ENCODE assay signal across 11 cellular contexts in genomic region chr16:89318871-89319627, GRCh38.
DNase-seq lines count a peak whose midpoint lies in the region; ATAC-seq and TF ChIP-seq lines count a peak whose summit lies in the region.
"Had no signal": no experiment of that assay in that cellular context is flagged by ENCODE, and none has a peak within 500 bp of the region (broad histone marks: within the 10 kb centered on the region; RNA-seq: fewer than 3 reads in every experiment).

No MANE protein-coding gene starts in this region.

- CTCF ChIA-PET in CD4-positive, alpha-beta T cell (lab: Charles Lee), result no interaction called here
- CTCF ChIA-PET in PC-9 (lab: Charles Lee), result no interaction called here

- H3K79me2 ChIP-seq in PC-9 (ENCODE audit: low read depth), result peaks cover 97% of the 10 kb centered on the region

- H3K4me1 ChIP-seq in PC-9 (replicated peaks; ENCODE audit: insufficient read depth) (peaks cover 98% of the 10 kb centered on the region), endodermal cell (ENCODE audit: control insufficient read depth, insufficient read depth, low read length) (peaks cover 23% of the 10 kb centered on the region)

- DNase-seq in CD4-positive, alpha-beta T cell, result no peak
- DNase-seq in PC-9, result no peak
- DNase-seq in endodermal cell, result no peak
- peak; percentile 51 for DNase-seq in natural killer cell treated with Interleukin-12 subunit alpha and Interleukin-12 subunit beta and Interleukin-15 and Interleukin-18, amount 100 ng/mL, for 72 hours (ENCODE audit: low spot score)
- no peak for DNase-seq in LoVo (ENCODE audit: low spot score)
- no peak for DNase-seq in NCI-H345 treated with DMSO at 0.1 percent for 48 hours (lab: John Stamatoyannopoulos, UW; ENCODE audit: unreplicated experiment)
- DNase-seq: activated B cell treated with CpG ODN at 0.5 μM for 24 hours, NCI-H1092 treated with DMSO at 0.1 percent for 48 hours, retina had no signal

- 95 to 98% methylated on average over 21 to 28 of the region's 28 CpGs for WGBS in endodermal cell (ENCODE audit: insufficient coverage in 1 of 2, insufficient read length in 1 of 2), 2 experiments

- H3K9ac ChIP-seq in endodermal cell (ENCODE audit: extremely low read depth, low read length, poor library complexity, severe bottlenecking), result no peak overlapping the region

- peak overlapping the region; percentile 70 for H3K4me3 Mint-ChIP-seq in CD4-positive, alpha-beta T cell
- H3K4me3 Mint-ChIP-seq in endodermal cell, result no peak overlapping the region
- peak overlapping the region; percentile 83 for H3K4me3 Mint-ChIP-seq in natural killer cell treated with Interleukin-12 subunit alpha and Interleukin-12 subunit beta and Interleukin-15 and Interleukin-18, amount 100 ng/mL, for 72 hours

- no peaks in the 10 kb centered on the region for H3K9me3 ChIP-seq in CD4-positive, alpha-beta T cell (ENCODE audit: control insufficient read depth, low read length)
- H3K9me3 ChIP-seq in PC-9 (ENCODE audit: insufficient read depth, low read depth) (no peaks in the 10 kb centered on the region), endodermal cell (ENCODE audit: control insufficient read depth, low read length) (no peaks in the 10 kb centered on the region)

- H3F3A ChIP-seq in PC-9 (ENCODE audit: insufficient read depth, low read depth), result peaks cover 91% of the 10 kb centered on the region

- H3K36me3 Mint-ChIP-seq in CD4-positive, alpha-beta T cell (ENCODE audit: low read depth), result peaks cover 31% of the 10 kb centered on the region
- H3K36me3 Mint-ChIP-seq in endodermal cell (ENCODE audit: low read depth), result peaks cover 6% of the 10 kb centered on the region
- no peaks in the 10 kb centered on the region for H3K36me3 Mint-ChIP-seq in natural killer cell treated with Interleukin-12 subunit alpha and Interleukin-12 subunit beta and Interleukin-15 and Interleukin-18, amount 100 ng/mL, for 72 hours

- H3K27ac Mint-ChIP-seq in CD4-positive, alpha-beta T cell, result peak overlapping the region; percentile 98
- H3K27ac Mint-ChIP-seq in endodermal cell, result peak overlapping the region; percentile 5
- peak overlapping the region; percentile 93 to 95 for H3K27ac Mint-ChIP-seq in natural killer cell treated with Interleukin-12 subunit alpha and Interleukin-12 subunit beta and Interleukin-15 and Interleukin-18, amount 100 ng/mL, for 72 hours
- H3K27ac Mint-ChIP-seq: activated B cell treated with CpG ODN at 0.5 μM for 24 hours had no signal

- H3K27me3 ChIP-seq in CD4-positive, alpha-beta T cell (ENCODE audit: control insufficient read depth, insufficient read depth, low read length), result no peaks in the 10 kb centered on the region
- H3K27me3 ChIP-seq in PC-9 (ENCODE audit: insufficient read depth, low read depth), result no peaks in the 10 kb centered on the region
- no peaks in the 10 kb centered on the region for H3K27me3 ChIP-seq in endodermal cell (ENCODE audit: control insufficient read depth, insufficient read depth, low read length, poor library complexity, severe bottlenecking)

- peak overlapping the region; percentile 57; the same call in 1 of the 2 replicates for H3K4me3 ChIP-seq in PC-9
- no peak overlapping the region for H3K4me3 ChIP-seq in endodermal cell (ENCODE audit: low read length)

- peak overlapping the region; percentile 88 for H3K4me2 ChIP-seq in PC-9

- peaks cover 91% of the 10 kb centered on the region for H3K4me1 Mint-ChIP-seq in CD4-positive, alpha-beta T cell (ENCODE audit: low read depth)
- peaks cover 69% of the 10 kb centered on the region for H3K4me1 Mint-ChIP-seq in endodermal cell
- H3K4me1 Mint-ChIP-seq in natural killer cell treated with Interleukin-12 subunit alpha and Interleukin-12 subunit beta and Interleukin-15 and Interleukin-18, amount 100 ng/mL, for 72 hours (ENCODE audit: low read depth in 2 of 2), result peaks cover 80 to 91% of the 10 kb centered on the region in 2 donors

- no peak for TF ChIP-seq CTCF in CD4-positive, alpha-beta T cell (IDR thresholded peaks at IDR 0.05)
- TF ChIP-seq CTCF in PC-9 (conservative IDR thresholded peaks at IDR 0.05), result no peak
- TF ChIP-seq CTCF in endodermal cell (conservative IDR thresholded peaks at IDR 0.05), result no peak

- POLR2A ChIA-PET in CD4-positive, alpha-beta T cell (lab: Charles Lee), result interaction anchor here (0.7 kb wide), 1 partner anchor 79 kb away, joined by 3 read pairs; no protein-coding TSS in a partner anchor
- POLR2A ChIA-PET in PC-9 (lab: Charles Lee; ENCODE audit: unreplicated experiment), result no interaction called here

- no peak overlapping the region for H3K27ac ChIP-seq in CD4-positive, alpha-beta T cell (ENCODE audit: low read depth, low read length)
- H3K27ac ChIP-seq in PC-9 (peak overlapping the region; percentile 80), endodermal cell (ENCODE audit: low read depth, low read length) (no peak overlapping the region)

- ATAC-seq in CD4-positive, alpha-beta T cell (ENCODE audit: poor library complexity), result no peak
- no peak for ATAC-seq in natural killer cell treated with Interleukin-12 subunit alpha and Interleukin-12 subunit beta and Interleukin-15 and Interleukin-18, amount 100 ng/mL, for 72 hours
- ATAC-seq in GM19351 (IDR thresholded peaks at IDR 0.05; ENCODE audit: unreplicated experiment) (no peak), HG02852 (IDR thresholded peaks at IDR 0.05; ENCODE audit: unreplicated experiment) (no peak)

- H2AFZ ChIP-seq in PC-9, result no peak overlapping the region

- intact Hi-C loops in CD4-positive, alpha-beta T cell (cut with DNase I, micrococcal nuclease), result loop anchor here in 1 of 2 experiments (5.0 kb wide), 2 partner anchors 43 to 168 kb away; no protein-coding TSS in a partner anchor
- intact Hi-C loops in PC-9 (cut with micrococcal nuclease; ENCODE audit: unreplicated experiment), result no loop called here

- H3K36me3 ChIP-seq in PC-9 (ENCODE audit: low read depth), result peaks cover 13% of the 10 kb centered on the region; the same call in 1 of the 2 replicates
- H3K36me3 ChIP-seq in endodermal cell (ENCODE audit: control insufficient read depth, insufficient read depth, low read length), result peaks cover 19% of the 10 kb centered on the region

- no peaks in the 10 kb centered on the region for H3K9me3 Mint-ChIP-seq in CD4-positive, alpha-beta T cell
- no peaks in the 10 kb centered on the region for H3K9me3 Mint-ChIP-seq in endodermal cell
- H3K9me3 Mint-ChIP-seq in natural killer cell treated with Interleukin-12 subunit alpha and Interleukin-12 subunit beta and Interleukin-15 and Interleukin-18, amount 100 ng/mL, for 72 hours, result no peaks in the 10 kb centered on the region
- H3K9me3 Mint-ChIP-seq: activated B cell treated with CpG ODN at 0.5 μM for 24 hours had no signal

- no peaks in the 10 kb centered on the region for H3K9me2 ChIP-seq in PC-9 (ENCODE audit: insufficient read depth)

- no TSS peak for BruUV-seq in PC-9 (replicated peaks; lab: Mats Ljungman, UMichigan)

- peaks cover 89% of the 10 kb centered on the region for H4K20me1 ChIP-seq in PC-9 (ENCODE audit: insufficient read depth)

- H3K27me3 Mint-ChIP-seq in CD4-positive, alpha-beta T cell, result no peaks in the 10 kb centered on the region
- H3K27me3 Mint-ChIP-seq in endodermal cell (ENCODE audit: insufficient read depth), result no peaks in the 10 kb centered on the region
- no peaks in the 10 kb centered on the region for H3K27me3 Mint-ChIP-seq in natural killer cell treated with Interleukin-12 subunit alpha and Interleukin-12 subunit beta and Interleukin-15 and Interleukin-18, amount 100 ng/mL, for 72 hours
- H3K27me3 Mint-ChIP-seq: activated B cell treated with CpG ODN at 0.5 μM for 24 hours had no signal

Comparison
In these comparisons a context has a peak if more than half of its experiments do, and no peak if none do; other contexts are left out.
1. H3K27ac Mint-ChIP-seq: peak in every context shown above with its lines; median percentile 98 in CD4-positive, alpha-beta T cell; 94 in natural killer cell treated with Interleukin-12 subunit alpha and Interleukin-12 subunit beta and Interleukin-15 and Interleukin-18, amount 100 ng/mL, for 72 hours; 5 in endodermal cell.